Comparison of ENCODE assay signal across 1 cellular context in genomic region chrX:129404670-129405008, GRCh38.
TF ChIP-seq lines count a peak whose summit lies in the region.

No MANE protein-coding gene starts in this region.

TF ChIP-seq in GM23338, 12 proteins besides CTCF, POLR2A, EP300 and RAD21:
- TF ChIP-seq ZNF462 (CRISPR knock-in tag; IDR thresholded peaks at IDR 0.05) = no peak
- TF ChIP-seq EZH2 (IDR thresholded peaks at IDR 0.05; ENCODE audit: low read depth, unreplicated experiment) = no peak
- no peak for TF ChIP-seq ZNF331 (CRISPR knock-in tag; IDR thresholded peaks at IDR 0.05; ENCODE audit: low read depth)
- no peak for TF ChIP-seq CREB1 (CRISPR knock-in tag; IDR thresholded peaks at IDR 0.05; ENCODE audit: low read depth)
- TF ChIP-seq ZNF114 (CRISPR knock-in tag; IDR thresholded peaks at IDR 0.05) = no peak
- no peak for TF ChIP-seq JUNB (IDR thresholded peaks at IDR 0.05; ENCODE audit: unreplicated experiment)
- TF ChIP-seq NANOG (IDR thresholded peaks at IDR 0.05; ENCODE audit: borderline replicate concordance) = no peak
- TF ChIP-seq EZH2phosphoT487 (IDR thresholded peaks at IDR 0.05; ENCODE audit: unreplicated experiment) = no peak
- no peak for TF ChIP-seq REST (IDR thresholded peaks at IDR 0.05; ENCODE audit: unreplicated experiment)
- no peak for TF ChIP-seq POLR2AphosphoS5 (IDR thresholded peaks at IDR 0.05; ENCODE audit: low read depth)
- TF ChIP-seq ETS1 (IDR thresholded peaks at IDR 0.05) = no peak
- no peak for TF ChIP-seq STAT1 (IDR thresholded peaks at IDR 0.05; ENCODE audit: unreplicated experiment)
